1 cellular context compared by ENCODE assay signal in the genomic region with DNA sequence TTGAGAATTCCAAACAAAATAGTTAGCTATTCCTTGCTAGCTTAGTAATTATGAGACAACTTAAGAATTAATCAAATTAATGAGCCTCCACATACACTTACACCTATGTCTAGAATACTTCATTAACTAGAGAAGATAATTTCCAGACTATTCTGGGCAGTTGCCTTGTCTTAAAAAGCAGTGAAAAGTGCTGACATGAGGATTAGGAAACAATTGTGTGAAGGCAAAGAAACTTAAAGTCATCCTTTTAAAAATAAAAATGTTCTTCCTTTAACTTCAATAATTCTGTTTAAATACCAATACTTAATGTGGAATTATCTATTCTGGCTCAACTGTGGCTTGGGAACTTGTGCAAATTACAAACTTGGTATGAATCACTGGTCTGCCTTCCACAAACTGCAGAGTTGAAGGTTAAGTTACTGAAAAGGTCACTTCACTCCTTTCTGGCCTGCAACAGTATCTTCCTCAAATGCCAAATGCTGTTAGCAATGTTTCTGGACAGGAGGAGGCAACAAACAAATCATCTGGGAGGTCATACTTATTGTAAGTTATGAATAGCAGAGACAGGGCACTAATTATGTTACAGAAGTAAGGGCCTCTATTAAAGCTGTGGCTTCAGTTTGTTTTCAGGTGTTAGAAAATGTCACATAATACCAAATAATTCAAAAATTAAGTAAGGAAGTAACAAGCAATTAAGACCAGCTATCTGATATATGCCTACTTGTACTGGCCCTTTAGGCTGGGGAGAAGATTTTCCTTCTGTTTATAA.
TF ChIP-seq lines count a peak whose summit lies in the region.

No MANE protein-coding gene starts in this region.

TF ChIP-seq in GM12878, 131 proteins besides CTCF, POLR2A, EP300 and RAD21 (continued from another document):
- TF ChIP-seq, protein P1, sequence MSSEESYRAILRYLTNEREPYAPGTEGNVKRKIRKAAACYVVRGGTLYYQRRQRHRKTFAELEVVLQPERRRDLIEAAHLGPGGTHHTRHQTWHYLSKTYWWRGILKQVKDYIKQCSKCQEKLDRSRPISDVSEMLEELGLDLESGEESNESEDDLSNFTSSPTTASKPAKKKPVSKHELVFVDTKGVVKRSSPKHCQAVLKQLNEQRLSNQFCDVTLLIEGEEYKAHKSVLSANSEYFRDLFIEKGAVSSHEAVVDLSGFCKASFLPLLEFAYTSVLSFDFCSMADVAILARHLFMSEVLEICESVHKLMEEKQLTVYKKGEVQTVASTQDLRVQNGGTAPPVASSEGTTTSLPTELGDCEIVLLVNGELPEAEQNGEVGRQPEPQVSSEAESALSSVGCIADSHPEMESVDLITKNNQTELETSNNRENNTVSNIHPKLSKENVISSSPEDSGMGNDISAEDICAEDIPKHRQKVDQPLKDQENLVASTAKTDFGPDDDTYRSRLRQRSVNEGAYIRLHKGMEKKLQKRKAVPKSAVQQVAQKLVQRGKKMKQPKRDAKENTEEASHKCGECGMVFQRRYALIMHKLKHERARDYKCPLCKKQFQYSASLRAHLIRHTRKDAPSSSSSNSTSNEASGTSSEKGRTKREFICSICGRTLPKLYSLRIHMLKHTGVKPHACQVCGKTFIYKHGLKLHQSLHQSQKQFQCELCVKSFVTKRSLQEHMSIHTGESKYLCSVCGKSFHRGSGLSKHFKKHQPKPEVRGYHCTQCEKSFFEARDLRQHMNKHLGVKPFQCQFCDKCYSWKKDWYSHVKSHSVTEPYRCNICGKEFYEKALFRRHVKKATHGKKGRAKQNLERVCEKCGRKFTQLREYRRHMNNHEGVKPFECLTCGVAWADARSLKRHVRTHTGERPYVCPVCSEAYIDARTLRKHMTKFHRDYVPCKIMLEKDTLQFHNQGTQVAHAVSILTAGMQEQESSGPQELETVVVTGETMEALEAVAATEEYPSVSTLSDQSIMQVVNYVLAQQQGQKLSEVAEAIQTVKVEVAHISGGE (CRISPR knock-in tag; IDR thresholded peaks at IDR 0.05) = no peak
